29 cellular contexts compared by ENCODE assay signal in the genomic region with DNA sequence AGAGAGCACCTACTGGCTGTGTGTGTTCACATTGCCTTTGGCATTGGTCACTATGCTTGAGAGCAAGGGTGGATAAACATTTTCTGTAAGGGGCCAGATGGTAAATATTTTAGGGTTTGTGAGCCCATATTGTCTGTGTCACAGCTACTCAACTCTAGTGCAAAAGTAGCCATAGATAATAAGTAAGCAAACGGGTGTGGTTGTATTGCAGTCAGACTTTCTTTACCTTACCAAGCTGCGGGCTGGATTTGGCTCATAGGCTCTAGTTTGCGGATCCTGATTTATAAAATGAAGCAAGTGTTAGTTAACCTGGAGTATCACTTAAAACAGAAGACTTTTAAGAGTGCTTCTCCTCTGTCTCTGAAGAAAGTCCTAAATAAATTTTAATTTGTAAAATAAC.
"Had no signal": no experiment of that assay in that cellular context is flagged by ENCODE, and none has a peak within 500 bp of the region (broad histone marks: within the 10 kb centered on the region; RNA-seq: fewer than 3 reads in every experiment).

No MANE protein-coding gene starts in this region.

- H2AFZ ChIP-seq: hepatocyte, neural progenitor cell had no signal

- ATAC-seq: left lobe of liver; lower lobe of right lung; natural killer cell; pancreas; right cardiac atrium; sciatic nerve; stimulated activated naive B cell treated with anti-CD40 and anti-IgM and Interleukin-4, amounts not matched to agents 10 μg/mL and 1 μg/mL and 100 μg/mL, for 72 hours; stimulated activated naive CD8-positive, alpha-beta T cell treated with anti-CD3 and anti-CD28 coated beads, Interleukin-15, Interleukin-2, amounts not matched to agents 100 U/mL and 50 U/mL, for 24 hours had no signal

- H3K4me2 ChIP-seq: hepatocyte, neural progenitor cell had no signal

- H3K9ac ChIP-seq: neural progenitor cell had no signal

- H3K9me3 ChIP-seq: lower lobe of right lung, pancreas, prostate gland, stomach, testis, thyroid gland, transverse colon, upper lobe of left lung, vagina had no signal

- H3K36me3 ChIP-seq: lower lobe of right lung, neural progenitor cell, pancreas, prostate gland, thyroid gland, transverse colon, upper lobe of left lung, vagina had no signal

- H3K27ac ChIP-seq: hepatocyte, lower lobe of right lung, neural progenitor cell, pancreas, prostate gland, skin epidermis, stomach, testis, thyroid gland, transverse colon, upper lobe of left lung, vagina had no signal

- H3K36me3 Mint-ChIP-seq: naive B cell; natural killer cell; stimulated activated naive B cell treated with anti-CD40 and anti-IgM and Interleukin-4, amounts not matched to agents 10 μg/mL and 1 μg/mL and 100 μg/mL, for 72 hours had no signal

- H3K4me3 ChIP-seq: hepatocyte, lower lobe of right lung, neural progenitor cell, pancreas, prostate gland, skin epidermis, stomach, testis, thyroid gland, transverse colon, upper lobe of left lung, vagina had no signal

- H3K4me1 ChIP-seq: lower lobe of right lung, neural progenitor cell, pancreas, prostate gland, thyroid gland, upper lobe of left lung, vagina had no signal

- H3K27ac Mint-ChIP-seq: naive B cell; natural killer cell; nephron progenitor cell; neural progenitor cell; stimulated activated naive B cell treated with anti-CD40 and anti-IgM and Interleukin-4, amounts not matched to agents 10 μg/mL and 1 μg/mL and 100 μg/mL, for 72 hours had no signal

- H3K27me3 ChIP-seq: hepatocyte, neural progenitor cell, pancreas, stomach, testis, thyroid gland, transverse colon, upper lobe of left lung, vagina had no signal

- H3K4me1 Mint-ChIP-seq: naive B cell; natural killer cell; nephron progenitor cell; stimulated activated naive B cell treated with anti-CD40 and anti-IgM and Interleukin-4, amounts not matched to agents 10 μg/mL and 1 μg/mL and 100 μg/mL, for 72 hours had no signal

- DNase-seq: islet precursor cell; lower lobe of right lung; mammary epithelial cell; mesenchymal stem cell; naive B cell; natural killer cell; nephron progenitor cell; pancreas; posterior cingulate gyrus; retina; right cardiac atrium; stimulated activated CD4-positive, alpha-beta T cell treated with anti-CD3 and anti-CD28 coated beads, Interleukin-12 subunit alpha, Interleukin-12 subunit beta, amount 100 ng/mL, for 4 hours; stimulated activated CD4-positive, alpha-beta T cell treated with anti-CD3 and anti-CD28 coated beads, Interleukin-15, amount 100 ng/mL, for 24 hours; stimulated activated CD4-positive, alpha-beta T cell treated with anti-CD3 and anti-CD28 coated beads, Interleukin-2, amount 100 ng/mL, for 24 hours; stimulated activated CD4-positive, alpha-beta T cell treated with anti-CD3 and anti-CD28 coated beads, Interleukin-4, amount 100 ng/mL, for 1 hour; stimulated activated naive B cell treated with anti-CD40 and anti-IgM and Interleukin-4, amounts not matched to agents 10 μg/mL and 1 μg/mL and 100 μg/mL, for 72 hours; stimulated activated naive CD8-positive, alpha-beta T cell treated with anti-CD3 and anti-CD28 coated beads, Interleukin-15, Interleukin-2, amounts not matched to agents 100 U/mL and 50 U/mL, for 24 hours; stomach; testis; thyroid gland; transverse colon; upper lobe of left lung had no signal

- H3K4me3 Mint-ChIP-seq: naive B cell; natural killer cell; nephron progenitor cell; neural progenitor cell; stimulated activated naive B cell treated with anti-CD40 and anti-IgM and Interleukin-4, amounts not matched to agents 10 μg/mL and 1 μg/mL and 100 μg/mL, for 72 hours had no signal
